ENCODE assay signal across 8 cellular contexts in the genomic region with DNA sequence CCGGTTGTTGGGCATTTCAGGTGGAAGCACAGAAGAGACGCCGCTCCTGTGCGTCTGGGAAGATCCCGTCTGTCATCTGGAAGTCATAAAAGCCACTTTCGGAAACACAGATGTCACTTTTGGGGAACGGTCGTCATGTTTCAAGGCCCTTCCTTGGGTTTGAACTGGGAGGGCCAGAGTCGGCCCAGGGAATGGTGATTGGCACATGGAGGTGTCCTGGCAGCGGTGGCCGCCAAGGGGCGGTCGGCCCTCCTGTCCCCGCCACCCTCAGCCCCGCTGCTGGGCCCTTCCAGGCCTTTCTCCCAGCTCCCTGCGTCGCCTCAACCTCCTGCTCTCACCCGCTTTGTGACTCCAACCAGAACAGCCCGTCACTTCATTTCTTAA.
"Had no signal": no experiment of that assay in that cellular context is flagged by ENCODE, and none has a peak within 500 bp of the region (broad histone marks: within the 10 kb centered on the region; RNA-seq: fewer than 3 reads in every experiment).

No MANE protein-coding gene starts in this region.

- H3K36me3 Mint-ChIP-seq: natural killer cell treated with Interleukin-12 subunit alpha and Interleukin-12 subunit beta and Interleukin-15 and Interleukin-18, amount 100 ng/mL, for 72 hours had no signal

- H3K4me1 ChIP-seq: esophagus squamous epithelium, foreskin keratinocyte, heart left ventricle had no signal

- H3K9me3 Mint-ChIP-seq: activated naive CD8-positive, alpha-beta T cell treated with anti-CD3 and anti-CD28 coated beads, Interleukin-2, amount 50 U/mL, for 24 hours; natural killer cell treated with Interleukin-12 subunit alpha and Interleukin-12 subunit beta and Interleukin-15 and Interleukin-18, amount 100 ng/mL, for 72 hours; T-helper 2 cell treated with Interferon-gamma antibody and Interleukin-4, amounts not matched to agents 5 μg/mL and 100 μg/mL, for 36 hours had no signal

- H3K4me3 ChIP-seq: esophagus squamous epithelium, heart left ventricle had no signal

- H3K27ac ChIP-seq: esophagus squamous epithelium, foreskin keratinocyte, heart left ventricle had no signal

- H3K27ac Mint-ChIP-seq: activated CD4-positive, alpha-beta T cell treated with anti-CD3 and anti-CD28 coated beads for 36 hours; activated CD8-positive, alpha-beta T cell treated with anti-CD3 and anti-CD28 coated beads for 36 hours; activated naive CD8-positive, alpha-beta T cell treated with anti-CD3 and anti-CD28 coated beads, Interleukin-2, amount 50 U/mL, for 24 hours; natural killer cell treated with Interleukin-12 subunit alpha and Interleukin-12 subunit beta and Interleukin-15 and Interleukin-18, amount 100 ng/mL, for 72 hours; T-helper 2 cell treated with Interferon-gamma antibody and Interleukin-4, amounts not matched to agents 5 μg/mL and 100 μg/mL, for 36 hours had no signal

- DNase-seq: esophagus squamous epithelium had no signal

- H3K4me3 Mint-ChIP-seq: activated CD4-positive, alpha-beta T cell treated with anti-CD3 and anti-CD28 coated beads for 36 hours; activated CD8-positive, alpha-beta T cell treated with anti-CD3 and anti-CD28 coated beads for 36 hours; activated naive CD8-positive, alpha-beta T cell treated with anti-CD3 and anti-CD28 coated beads, Interleukin-2, amount 50 U/mL, for 24 hours; natural killer cell treated with Interleukin-12 subunit alpha and Interleukin-12 subunit beta and Interleukin-15 and Interleukin-18, amount 100 ng/mL, for 72 hours had no signal

- H3K9me3 ChIP-seq: esophagus squamous epithelium, heart left ventricle had no signal

- H3K36me3 ChIP-seq: esophagus squamous epithelium, heart left ventricle had no signal
